27 cellular contexts compared by ENCODE assay signal in the genomic region with DNA sequence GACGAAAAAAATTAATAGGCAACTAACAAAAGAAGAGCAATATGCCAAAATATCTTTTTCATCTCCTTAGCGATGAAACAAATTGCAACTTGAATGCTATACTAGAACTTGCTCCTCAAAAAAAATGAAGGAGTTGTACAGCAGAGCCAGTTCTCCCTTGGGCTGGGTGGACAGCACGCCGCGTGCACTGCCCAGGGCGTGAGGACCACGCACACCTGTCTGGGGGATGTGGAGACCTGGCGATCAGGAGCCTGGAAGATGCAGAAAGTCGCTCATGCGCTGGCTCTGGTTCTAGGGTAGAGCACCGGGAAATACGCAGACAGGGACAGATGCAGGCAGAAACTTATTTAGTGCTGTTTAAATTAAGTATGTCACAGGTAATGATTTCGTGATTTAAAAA.
"Had no signal": no experiment of that assay in that cellular context is flagged by ENCODE, and none has a peak within 500 bp of the region (broad histone marks: within the 10 kb centered on the region; RNA-seq: fewer than 3 reads in every experiment).

No MANE protein-coding gene starts in this region.

- H3K36me3 ChIP-seq: MG63 had no signal

- H3K9me3 ChIP-seq: MG63 had no signal

- H3K27ac ChIP-seq: KMS-11 had no signal

- DNase-seq: Karpas-422, Kasumi-1, MG63, MM.1S, MV-4-11, NCI-H1048, NCI-H1092, NCI-H1105, NCI-H1105 treated with DMSO at 0.1 percent for 48 hours, NCI-H1417 treated with DMSO at 0.1 percent for 48 hours, NCI-H1436, NCI-H1436 treated with DMSO at 0.1 percent for 48 hours, NCI-H146, NCI-H1694, NCI-H1694 treated with DMSO at 0.1 percent for 48 hours, NCI-H1930, NCI-H2081, NCI-H2081 treated with DMSO at 0.1 percent for 48 hours, NCI-H2107, NCI-H2171, NCI-H2171 treated with DMSO at 0.1 percent for 48 hours, NCI-H2227 treated with DMSO at 0.1 percent for 48 hours, NCI-H226, NCI-H446, NCI-H446 treated with DMSO at 0.1 percent for 48 hours, NCI-H510A had no signal

- H3K4me3 ChIP-seq: MG63 had no signal

- H3K9ac ChIP-seq: KMS-11 had no signal

- H3K4me2 ChIP-seq: KMS-11 had no signal
